ENCODE assay signal across 8 cellular contexts in the genomic region with DNA sequence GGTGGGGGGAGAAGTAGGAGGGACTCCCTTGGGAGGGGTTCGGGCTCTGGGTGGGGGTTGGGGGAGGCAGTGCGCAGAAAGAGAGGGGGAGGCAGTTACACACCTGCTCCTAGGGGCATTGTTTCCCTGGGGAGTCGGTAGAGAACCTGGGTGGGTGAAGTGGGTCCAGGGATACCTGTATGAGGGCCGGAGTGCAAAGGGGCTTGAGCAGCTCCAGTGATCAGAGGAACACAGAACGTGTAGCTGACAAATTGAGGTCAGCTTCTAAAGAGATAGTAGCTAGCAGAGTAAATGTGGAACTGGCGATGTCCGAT. TPM values are rescaled to one million over a fixed set of nuclear protein-coding genes. Genes with fewer than 3 reads are reported as not detected.
DNase-seq lines count a peak whose midpoint lies in the region; ATAC-seq and TF ChIP-seq lines count a peak whose summit lies in the region.

No MANE protein-coding gene starts in this region.

- H3K9me2 ChIP-seq in Loucy (replicated peaks; ENCODE audit: low read depth, low read length), result no peaks in the 10 kb centered on the region

- H3K27ac ChIP-seq in dorsolateral prefrontal cortex (peak overlapping the region; percentile 79 to 98 (median 95)), osteoblast (ENCODE audit: low read depth, low read length) (peak overlapping the region; percentile 43)

- peaks cover 19% of the 10 kb centered on the region for H3F3A ChIP-seq in Loucy (ENCODE audit: low read depth)

- no peak for TF ChIP-seq POLR2A in GM18505 (IDR thresholded peaks at IDR 0.05; ENCODE audit: borderline replicate concordance, extremely low read depth, insufficient read depth, insufficient read length)

- H3K79me2 ChIP-seq in Loucy (ENCODE audit: insufficient read depth, low read length) (peaks cover 30% of the 10 kb centered on the region), osteoblast (ENCODE audit: insufficient read depth, low read length) (peaks cover 20% of the 10 kb centered on the region)

- peaks cover 23% of the 10 kb centered on the region for H4K20me1 ChIP-seq in Loucy (ENCODE audit: insufficient read depth, low read length, poor library complexity, severe bottlenecking)
- peaks cover 13% of the 10 kb centered on the region for H4K20me1 ChIP-seq in osteoblast (ENCODE audit: insufficient read depth, low read length)

- H3K4me3 ChIP-seq in Loucy (ENCODE audit: low read length, poor library complexity, severe bottlenecking), result peak overlapping the region; percentile 76
- peak overlapping the region; percentile 66 to 96 (median 86) for H3K4me3 ChIP-seq in dorsolateral prefrontal cortex
- H3K4me3 ChIP-seq in osteoblast (ENCODE audit: insufficient read depth, low read length), result peak overlapping the region; percentile 94

- peak overlapping the region; percentile 87 for H3K4me2 ChIP-seq in Loucy (ENCODE audit: low read depth, low read length, poor library complexity, severe bottlenecking)
- peak overlapping the region; percentile 97 for H3K4me2 ChIP-seq in osteoblast (ENCODE audit: insufficient read depth, low read length)

- H2AFZ ChIP-seq in Loucy (ENCODE audit: low read length) (no peak overlapping the region), osteoblast (ENCODE audit: low read length) (no peak overlapping the region)

- peaks cover 24% of the 10 kb centered on the region for H3K4me1 ChIP-seq in Loucy (ENCODE audit: insufficient read depth, low read length, poor library complexity, severe bottlenecking)
- peaks cover 26% of the 10 kb centered on the region for H3K4me1 ChIP-seq in osteoblast (ENCODE audit: insufficient read depth, low read length)

- no peaks in the 10 kb centered on the region for H3K27me3 ChIP-seq in Loucy (ENCODE audit: insufficient read depth, low read length, poor library complexity, severe bottlenecking)
- H3K27me3 ChIP-seq in dorsolateral prefrontal cortex, result no peaks in the 10 kb centered on the region
- no peaks in the 10 kb centered on the region for H3K27me3 ChIP-seq in osteoblast (ENCODE audit: insufficient read depth, low read length)

- H3K9me3 ChIP-seq in Loucy (ENCODE audit: insufficient read depth, low read depth, low read length) (no peaks in the 10 kb centered on the region), osteoblast (ENCODE audit: low read depth, low read length) (no peaks in the 10 kb centered on the region)

- intact Hi-C loops in dorsolateral prefrontal cortex (cut with DNase I), result loop anchor here (1.0 to 5.0 kb wide), 3 partner anchors 26 to 82 kb away; partner anchors contain the start of gene CERS5 (in 2 of the 2)

- TF ChIP-seq CTCF in Loucy (conservative IDR thresholded peaks at IDR 0.05; ENCODE audit: low read length) (no peak), dorsolateral prefrontal cortex (IDR thresholded peaks at IDR 0.05 in 54 of 56, conservative IDR thresholded peaks at IDR 0.05 in 2 of 56; ENCODE audit: low read depth in 1 of 56, partially characterized antibody in 56 of 56) (no peak), osteoblast (IDR thresholded peaks at IDR 0.05; ENCODE audit: extremely low read depth, low read depth, low read length) (no peak)

- peak overlapping the region; percentile 72 for H3K9ac ChIP-seq in Loucy (ENCODE audit: low read depth, low read length, poor library complexity, severe bottlenecking)

- H3K36me3 ChIP-seq in Loucy (ENCODE audit: insufficient read depth, low read length), result peaks cover 24% of the 10 kb centered on the region
- H3K36me3 ChIP-seq in osteoblast (ENCODE audit: insufficient read depth, low read length), result peaks cover 36% of the 10 kb centered on the region

- ATAC-seq in GM18505 (IDR thresholded peaks at IDR 0.05; ENCODE audit: unreplicated experiment) (no peak), HG03469 (IDR thresholded peaks at IDR 0.05; ENCODE audit: unreplicated experiment) (no peak)

- DNase-seq in NCI-H146 treated with DMSO at 0.1 percent for 48 hours (lab: John Stamatoyannopoulos, UW; ENCODE audit: unreplicated experiment) (peak; percentile 59), NCI-H146 (lab: John Stamatoyannopoulos, UW) (no peak), dorsolateral prefrontal cortex (no peak), osteoblast (ENCODE audit: insufficient read length, low spot score, missing footprints) (peak; percentile 88)
- DNase-seq in stimulated activated CD4-positive, alpha-beta T cell treated with anti-CD3 and anti-CD28 coated beads, Interleukin-12 subunit alpha, Interleukin-12 subunit beta, amount 100 ng/mL, for 4 hours, result no peak

RNA-seq across cellular contexts. Expression of gene SMARCD1, which starts 0.4 kb away (rescaled TPM):
- total RNA-seq in dorsolateral prefrontal cortex, result 10 to 100 TPM; 30.8 to 66.7 (median 44.2) TPM
- total RNA-seq in osteoblast, result 50.3 and 53.0 TPM in 2 replicates

RNA-seq across cellular contexts. Expression of gene GPD1, which starts 18.2 kb away (rescaled TPM):
- total RNA-seq in dorsolateral prefrontal cortex, result 10 to 100 TPM in 35 of 120 experiments, 1 to 10 TPM in 85; 2.0 to 47.2 (median 7.3) TPM
- under 0.01 TPM in 1 of 2 replicates, not detected in the other for total RNA-seq in osteoblast

RNA-seq across cellular contexts. Expression of gene COX14, which starts 26.5 kb away (rescaled TPM):
- 10 to 100 TPM; 34.1 to 74.3 (median 53.9) TPM for total RNA-seq in dorsolateral prefrontal cortex
- 29.0 and 29.8 TPM in 2 replicates for total RNA-seq in osteoblast

RNA-seq across cellular contexts. Expression of gene ASIC1, which starts 28.2 kb away (rescaled TPM):
- total RNA-seq in dorsolateral prefrontal cortex, result 10 to 100 TPM; 24.4 to 56.2 (median 38.4) TPM
- 0.72 and 0.88 TPM in 2 replicates for total RNA-seq in osteoblast

Comparison
In these comparisons a context has a peak if more than half of its experiments do, and no peak if none do; other contexts are left out.
1. DNase-seq: peak in NCI-H146 treated with DMSO at 0.1 percent for 48 hours (single experiment) and osteoblast (single experiment); none in NCI-H146 (single experiment), dorsolateral prefrontal cortex (0 of 10) and stimulated activated CD4-positive, alpha-beta T cell treated with anti-CD3 and anti-CD28 coated beads, Interleukin-12 subunit alpha, Interleukin-12 subunit beta, amount 100 ng/mL, for 4 hours (single experiment).
2. Peak in every context shown above with its lines, with median percentiles within 50 percentile points of each other: H3K4me3 ChIP-seq.